ENCODE assay signal across 1 cellular context in the genomic region with DNA sequence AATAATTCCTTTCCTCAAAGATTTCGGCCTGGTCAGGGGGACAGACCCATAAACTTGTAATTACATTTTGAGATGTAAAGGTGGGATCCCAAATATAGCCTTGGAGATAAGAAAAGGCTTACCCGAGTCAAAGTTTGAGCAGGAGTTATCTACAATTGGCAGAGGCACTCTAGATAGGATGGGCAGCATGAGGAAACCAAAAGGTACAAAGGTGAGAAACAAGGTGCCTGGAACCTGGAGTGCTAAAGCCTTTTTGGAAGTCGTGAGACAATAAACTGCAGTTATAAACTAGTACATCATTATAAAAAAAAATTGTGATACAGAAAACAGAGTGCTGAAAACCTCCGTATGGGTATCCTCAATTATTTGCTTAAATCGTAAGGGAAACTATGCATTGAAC.
TF ChIP-seq lines count a peak whose summit lies in the region.

No MANE protein-coding gene starts in this region.

TF ChIP-seq in A549, 52 proteins besides CTCF, POLR2A, EP300 and RAD21 (continued from another document):
- TF ChIP-seq, protein P1, sequence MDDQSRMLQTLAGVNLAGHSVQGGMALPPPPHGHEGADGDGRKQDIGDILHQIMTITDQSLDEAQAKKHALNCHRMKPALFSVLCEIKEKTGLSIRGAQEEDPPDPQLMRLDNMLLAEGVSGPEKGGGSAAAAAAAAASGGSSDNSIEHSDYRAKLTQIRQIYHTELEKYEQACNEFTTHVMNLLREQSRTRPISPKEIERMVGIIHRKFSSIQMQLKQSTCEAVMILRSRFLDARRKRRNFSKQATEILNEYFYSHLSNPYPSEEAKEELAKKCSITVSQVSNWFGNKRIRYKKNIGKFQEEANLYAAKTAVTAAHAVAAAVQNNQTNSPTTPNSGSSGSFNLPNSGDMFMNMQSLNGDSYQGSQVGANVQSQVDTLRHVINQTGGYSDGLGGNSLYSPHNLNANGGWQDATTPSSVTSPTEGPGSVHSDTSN (IDR thresholded peaks at IDR 0.05), result no peak
- TF ChIP-seq, protein P2, sequence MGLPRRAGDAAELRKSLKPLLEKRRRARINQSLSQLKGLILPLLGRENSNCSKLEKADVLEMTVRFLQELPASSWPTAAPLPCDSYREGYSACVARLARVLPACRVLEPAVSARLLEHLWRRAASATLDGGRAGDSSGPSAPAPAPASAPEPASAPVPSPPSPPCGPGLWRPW (IDR thresholded peaks at IDR 0.05), result no peak
- TF ChIP-seq ZSCAN20 (CRISPR knock-in tag; IDR thresholded peaks at IDR 0.05) (no peak), CEBPB (IDR thresholded peaks at IDR 0.05) (no peak)
